Comparison of ENCODE assay signal across 8 cellular contexts in genomic region chr5:132369471-132370240, GRCh38. TPM values are rescaled to one million over a fixed set of nuclear protein-coding genes. Genes with fewer than 3 reads are reported as not detected.
DNase-seq lines count a peak whose midpoint lies in the region; ATAC-seq lines count a peak whose summit lies in the region.

TSS of gene SLC22A5 (plus strand) at chr5:132369710. CDS start at chr5:132369973, 263 bp downstream.

- ATAC-seq in GM18909 (IDR thresholded peaks at IDR 0.05; ENCODE audit: poor library complexity, unreplicated experiment): peak; percentile 88
- ATAC-seq in HG03108 (IDR thresholded peaks at IDR 0.05; ENCODE audit: unreplicated experiment): peak; percentile 91

- DNase-seq in AML-193 (lab: John Stamatoyannopoulos, UW) (peak; percentile 33 to 40), NCI-H748 (lab: John Stamatoyannopoulos, UW; ENCODE audit: unreplicated experiment) (peak; percentile 88), epidermal melanocyte (ENCODE audit: insufficient read length, low spot score) (peak; percentile 36), mucosa of gallbladder (ENCODE audit: low spot score) (peak; percentile 72)
- DNase-seq in activated CD8-positive, alpha-beta memory T cell treated with anti-CD3 and anti-CD28 coated beads, Interleukin-2, amount 50 U/mL, for 4 hours: peak; percentile 71
- DNase-seq in stimulated activated CD8-positive, alpha-beta memory T cell treated with anti-CD3 and anti-CD28 coated beads, Interleukin-4, amount 100 ng/mL, for 48 hours: peak; percentile 80

RNA-seq across cellular contexts. Expression of gene SLC22A5, which starts in this region (rescaled TPM):
- 27.0 TPM for total RNA-seq in mucosa of gallbladder

Comparison
In these comparisons a context has a peak if more than half of its experiments do, and no peak if none do; other contexts are left out.
1. Peak in every context shown above with its lines: DNase-seq and ATAC-seq.
2. DNase-seq: peak in every context shown above with its lines; median percentile 88 in NCI-H748; 80 in stimulated activated CD8-positive, alpha-beta memory T cell treated with anti-CD3 and anti-CD28 coated beads, Interleukin-4, amount 100 ng/mL, for 48 hours; 72 in mucosa of gallbladder; 71 in activated CD8-positive, alpha-beta memory T cell treated with anti-CD3 and anti-CD28 coated beads, Interleukin-2, amount 50 U/mL, for 4 hours; 36 in AML-193; 36 in epidermal melanocyte.